ENCODE assay signal across 27 cellular contexts in genomic region chr1:246078126-246078887, GRCh38.
A peak's percentile ranks its signal among the peaks of the same experiment; 100 is the strongest.
DNase-seq lines count a peak whose midpoint lies in the region; ATAC-seq, FAIRE-seq and TF ChIP-seq lines count a peak whose summit lies in the region.
"Had no signal": no experiment of that assay in that cellular context is flagged by ENCODE, and none has a peak within 500 bp of the region (broad histone marks: within the 10 kb centered on the region; RNA-seq: fewer than 3 reads in every experiment).

No MANE protein-coding gene starts in this region.

- peak; percentile 29; the same call in 1 of the 2 replicates for TF ChIP-seq EP300 in K562 (IDR thresholded peaks at IDR 0.05; ENCODE audit: low read length)

- CTCF ChIA-PET in CD8-positive, alpha-beta memory T cell (lab: Charles Lee): no interaction called here
- CTCF ChIA-PET in K562 (lab: Yijun Ruan, JAX; ENCODE audit: low intra/inter-chr PET ratio): no interaction called here
- CTCF ChIA-PET in HEK293T (lab: Yijun Ruan, JAX): no interaction called here

- peak overlapping the region; percentile 48 for H3K27ac ChIP-seq in CD8-positive, alpha-beta memory T cell (ENCODE audit: low read depth, low read length)
- H3K27ac ChIP-seq in K562 (ENCODE audit: extremely low read depth, low read depth, low read length): peak overlapping the region; percentile 58
- H3K27ac ChIP-seq: gastrocnemius medialis, SJSA1, upper lobe of left lung had no signal

- no peak overlapping the region for H3K4me3 Mint-ChIP-seq in CD8-positive, alpha-beta memory T cell
- H3K4me3 Mint-ChIP-seq: central memory CD8-positive, alpha-beta T cell; H9; IgD-negative memory B cell had no signal

- no peaks in the 10 kb centered on the region for H4K20me1 ChIP-seq in K562 (replicated peaks; ENCODE audit: control insufficient read depth, insufficient read depth, low read length)

- no TSS peak for BruUV-seq in K562 (replicated peaks; lab: Mats Ljungman, UMichigan)

- H3K4me1 ChIP-seq in CD8-positive, alpha-beta memory T cell (ENCODE audit: insufficient read depth, low read length): no peaks in the 10 kb centered on the region
- H3K4me1 ChIP-seq in K562 (replicated peaks in 1 of 2; ENCODE audit: control insufficient read depth in 2 of 2, insufficient read depth in 2 of 2, low read length in 2 of 2): peaks cover 0 to 25% of the 10 kb centered on the region in 2 experiments; a peak in 3 of 5 replicates
- H3K4me1 ChIP-seq: gastrocnemius medialis, SJSA1, upper lobe of left lung had no signal

- H3K9ac ChIP-seq in K562 (ENCODE audit: insufficient read depth in 1 of 2, low read depth in 2 of 2, low read length in 2 of 2): peak overlapping the region in 1 of 2 experiments; percentile 48; a peak in 2 of 4 replicates

- H3K9me3 ChIP-seq in CD8-positive, alpha-beta memory T cell (ENCODE audit: low read length): peaks cover under 1% of the 10 kb centered on the region
- 0 out of 2 replicates have a peak, but pooled peaks cover 4% of the 10 kb centered on the region for H3K9me3 ChIP-seq in K562 (replicated peaks; ENCODE audit: control insufficient read depth, insufficient read depth, low read depth, low read length)
- H3K9me3 ChIP-seq: gastrocnemius medialis had no signal

- intact Hi-C loops in K562 (cut with micrococcal nuclease): no loop called here

- H3K4me3 ChIP-seq in CD8-positive, alpha-beta memory T cell (ENCODE audit: low read length): no peak overlapping the region
- no peak overlapping the region for H3K4me3 ChIP-seq in K562
- H3K4me3 ChIP-seq: gastrocnemius medialis, MG63, SJSA1, upper lobe of left lung had no signal

- H3K9me1 ChIP-seq in K562 (ENCODE audit: control insufficient read depth, insufficient read depth, low read length): no peaks in the 10 kb centered on the region

- peaks cover 5% of the 10 kb centered on the region; the same call in 1 of the 3 replicates for H3K79me2 ChIP-seq in K562 (ENCODE audit: control insufficient read depth, insufficient read depth, low read length)

- TF ChIP-seq POLR2A in K562 (conservative IDR thresholded peaks at IDR 0.05): no peak

- no peak for DNase-seq in CD8-positive, alpha-beta memory T cell
- DNase-seq in KBM-7 (peak; percentile 81), NOMO-1 treated with DMSO at 0.1 percent for 48 hours (lab: John Stamatoyannopoulos, UW; ENCODE audit: unreplicated experiment) (peak; percentile 77), K562 (ENCODE audit: extremely low read depth in 1 of 4, low spot score in 3 of 4) (peak in 2 of 4 experiments; percentile 21 to 39), HEK293T (ENCODE audit: extremely low spot score) (no peak), T-helper 1 cell (no peak)
- no peak for DNase-seq in stimulated activated CD4-positive, alpha-beta T cell treated with anti-CD3 and anti-CD28 coated beads, Interleukin-4, amount 100 ng/mL, for 4 hours
- DNase-seq: activated CD4-positive, alpha-beta T cell treated with anti-CD3 and anti-CD28 coated beads for 48 hours; activated CD8-positive, alpha-beta memory T cell treated with anti-CD3 and anti-CD28 coated beads for 24 hours; activated effector memory CD4-positive, alpha-beta T cell treated with anti-CD3 and anti-CD28 coated beads, Interleukin-2, amount 50 U/mL, for 16 hours; activated T-cell treated with anti-CD3 and anti-CD28 coated beads, Interleukin-2, amount 50 U/mL, for 1 hour; C1 segment of cervical spinal cord; dermis blood vessel endothelial cell; gastrocnemius medialis; H9; hypothalamus; MG63; NCI-H187; NCI-H2171; NCI-H510A; right cardiac atrium; stimulated activated CD4-positive, alpha-beta T cell treated with anti-CD3 and anti-CD28 coated beads, Interleukin-2, amount 100 ng/mL, for 48 hours; substantia nigra; upper lobe of left lung had no signal

- peaks cover 2 to 42% (median 3%) of the 10 kb centered on the region in 3 donors for H3K36me3 Mint-ChIP-seq in CD8-positive, alpha-beta memory T cell

- peaks cover 0 to under 1% of the 10 kb centered on the region in 2 donors for H3K27me3 Mint-ChIP-seq in CD8-positive, alpha-beta memory T cell
- H3K27me3 Mint-ChIP-seq: central memory CD8-positive, alpha-beta T cell; IgD-negative memory B cell had no signal

- H3K27ac Mint-ChIP-seq in CD8-positive, alpha-beta memory T cell: peak overlapping the region in 1 of 8 donors; percentile 69
- H3K27ac Mint-ChIP-seq: H9, IgD-negative memory B cell had no signal

- TF ChIP-seq RAD21 in K562 (CRISPR knock-in tag; conservative IDR thresholded peaks at IDR 0.05 in 1 of 2, IDR thresholded peaks at IDR 0.05 in 1 of 2): no peak

- in situ Hi-C loops in KBM-7 (cut with MboI; ENCODE audit: low pct_unique_long_range_greater_than_20kb, low sequenced_read_pairs): no loop called here
- in situ Hi-C loops in K562 (cut with MboI): no loop called here

- H3K9me3 Mint-ChIP-seq in CD8-positive, alpha-beta memory T cell: peaks cover under 1 to 13% (median 3%) of the 10 kb centered on the region in 5 donors

- ATAC-seq in K562: peak; percentile 67
- ATAC-seq: gastrocnemius medialis, right cardiac atrium had no signal

- POLR2A ChIA-PET in CD8-positive, alpha-beta memory T cell (lab: Charles Lee): no interaction called here
- POLR2A ChIA-PET in K562 (lab: Yijun Ruan, JAX): interaction anchor here (1.4 to 2.3 kb wide), 4 partner anchors 9 to 13 kb away, joined by 3 to 11 read pairs (median 5); no protein-coding TSS in a partner anchor
- POLR2A ChIA-PET in HEK293T (lab: Yijun Ruan, JAX): no interaction called here

- no peaks in the 10 kb centered on the region for H3K27me3 ChIP-seq in CD8-positive, alpha-beta memory T cell (ENCODE audit: insufficient read depth, low read length, poor library complexity, severe bottlenecking)
- no peaks in the 10 kb centered on the region for H3K27me3 ChIP-seq in K562 (ENCODE audit: control insufficient read depth in 2 of 2, insufficient read depth in 2 of 2, low read length in 2 of 2)
- H3K27me3 ChIP-seq: gastrocnemius medialis, MG63, SJSA1, upper lobe of left lung had no signal

- H3K4me2 ChIP-seq in K562 (ENCODE audit: insufficient read depth, low read length): peak overlapping the region; percentile 22

- TF ChIP-seq CTCF in K562 (IDR thresholded peaks at IDR 0.05 in 2 of 3, conservative IDR thresholded peaks at IDR 0.05 in 1 of 3; ENCODE audit: insufficient read depth in 2 of 3, low read depth in 1 of 3, low read length in 3 of 3): no peak

- H3K36me3 ChIP-seq in CD8-positive, alpha-beta memory T cell (ENCODE audit: insufficient read depth, low read length): no peaks in the 10 kb centered on the region
- no peaks in the 10 kb centered on the region for H3K36me3 ChIP-seq in K562 (ENCODE audit: control insufficient read depth, insufficient read depth, low read length)
- H3K36me3 ChIP-seq: gastrocnemius medialis, MG63, SJSA1, upper lobe of left lung had no signal

- peak overlapping the region; percentile 73 for H2AFZ ChIP-seq in K562 (ENCODE audit: low read depth, low read length)

- 16% methylated on average over 9 of the region's 9 CpGs for WGBS in K562 (ENCODE audit: insufficient coverage, low coverage, missing lambda C conversion rate)

- peak; percentile 19 for FAIRE-seq in K562 (lab: Jason Lieb, UNC)

- peaks cover 3 to 9% (median 6%) of the 10 kb centered on the region in 3 donors for H3K4me1 Mint-ChIP-seq in CD8-positive, alpha-beta memory T cell
- H3K4me1 Mint-ChIP-seq: IgD-negative memory B cell had no signal

TF ChIP-seq in K562, 482 proteins besides CTCF, POLR2A, EP300 and RAD21 (continues in another document):
- TF ChIP-seq MBD2 (IDR thresholded peaks at IDR 0.05; ENCODE audit: borderline replicate concordance, low read depth) (no peak), ZNF146 (CRISPR knock-in tag; IDR thresholded peaks at IDR 0.05; ENCODE audit: unreplicated experiment) (no peak), NUFIP1 (IDR thresholded peaks at IDR 0.05; ENCODE audit: partially characterized antibody) (no peak), CEBPG (CRISPR knock-in tag; IDR thresholded peaks at IDR 0.05) (no peak), CEBPG (tag; conservative IDR thresholded peaks at IDR 0.05 in 1 of 2, IDR thresholded peaks at IDR 0.05 in 1 of 2) (no peak), MXI1 (IDR thresholded peaks at IDR 0.05; ENCODE audit: low read depth, low read length) (no peak), DACH1 (IDR thresholded peaks at IDR 0.05; ENCODE audit: partially characterized antibody) (peak; percentile 15)

TF ChIP-seq in HEK293T, 16 proteins besides CTCF, POLR2A, EP300 and RAD21:
- TF ChIP-seq SUZ12 (IDR thresholded peaks at IDR 0.05): no peak
TF ChIP-seq in HEK293T: peak in this region for 0.

Comparison
In these comparisons a context has a peak if more than half of its experiments do, and no peak if none do; other contexts are left out.
1. DNase-seq: peak in KBM-7 (single experiment) and NOMO-1 treated with DMSO at 0.1 percent for 48 hours (single experiment); none in CD8-positive, alpha-beta memory T cell (0 of 5), HEK293T (single experiment), T-helper 1 cell (0 of 5) and stimulated activated CD4-positive, alpha-beta T cell treated with anti-CD3 and anti-CD28 coated beads, Interleukin-4, amount 100 ng/mL, for 4 hours (0 of 2).